ENCODE assay signal across 1 cellular context in genomic region chr5:140966293-140967225, GRCh38.
A peak's percentile ranks its signal among the peaks of the same experiment; 100 is the strongest.
TF ChIP-seq lines count a peak whose summit lies in the region.

PCDHAC2 (plus strand) TSS chr5:140966476; CDS start chr5:140966767, 291 bp downstream.

TF ChIP-seq in WTC11, 78 proteins besides CTCF, POLR2A, EP300 and RAD21 (continued from another document):
- TF ChIP-seq PRDM15 (CRISPR knock-in tag; IDR thresholded peaks at IDR 0.05) (no peak), STAT6 (CRISPR knock-in tag; conservative IDR thresholded peaks at IDR 0.05; ENCODE audit: low read depth) (no peak), TCF7 (CRISPR knock-in tag; IDR thresholded peaks at IDR 0.05; ENCODE audit: low read depth) (no peak), KAT7 (CRISPR knock-in tag; IDR thresholded peaks at IDR 0.05; ENCODE audit: borderline replicate concordance) (peak; percentile 85; the same call in 1 of the 2 replicates), TEAD4 (CRISPR knock-in tag; IDR thresholded peaks at IDR 0.05) (no peak; the same call in 1 of the 2 replicates), MAX (CRISPR knock-in tag; IDR thresholded peaks at IDR 0.05) (peak; percentile 75), ZNF416 (CRISPR knock-in tag; IDR thresholded peaks at IDR 0.05) (no peak), GABPB1 (CRISPR knock-in tag; IDR thresholded peaks at IDR 0.05) (no peak), FOXP4 (CRISPR knock-in tag; IDR thresholded peaks at IDR 0.05) (peak; percentile 38; the same call in 1 of the 2 replicates), AFF4 (CRISPR knock-in tag; IDR thresholded peaks at IDR 0.05; ENCODE audit: borderline replicate concordance) (no peak), ZNF138 (CRISPR knock-in tag; conservative IDR thresholded peaks at IDR 0.05) (no peak), RORB (CRISPR knock-in tag; IDR thresholded peaks at IDR 0.05) (no peak), NFE2L1 (CRISPR knock-in tag; IDR thresholded peaks at IDR 0.05) (no peak), ZNF423 (CRISPR knock-in tag; IDR thresholded peaks at IDR 0.05) (no peak), ATF3 (CRISPR knock-in tag; conservative IDR thresholded peaks at IDR 0.05) (no peak), E2F4 (CRISPR knock-in tag; IDR thresholded peaks at IDR 0.05; ENCODE audit: borderline replicate concordance, low read depth) (0 out of 2 replicates have a peak, but pooled peaks have one; percentile 53), AR (CRISPR knock-in tag; IDR thresholded peaks at IDR 0.05) (no peak), PREB (CRISPR knock-in tag; IDR thresholded peaks at IDR 0.05; ENCODE audit: borderline replicate concordance) (no peak), JAZF1 (CRISPR knock-in tag; IDR thresholded peaks at IDR 0.05) (no peak), CREB1 (CRISPR knock-in tag; IDR thresholded peaks at IDR 0.05) (no peak), IRF1 (CRISPR knock-in tag; IDR thresholded peaks at IDR 0.05) (0 out of 2 replicates have a peak, but pooled peaks have one; percentile 16), JUN (CRISPR knock-in tag; IDR thresholded peaks at IDR 0.05) (no peak), FOXP1 (CRISPR knock-in tag; IDR thresholded peaks at IDR 0.05; ENCODE audit: borderline replicate concordance) (peak; percentile 42), TP53 (CRISPR knock-in tag; IDR thresholded peaks at IDR 0.05) (peak; percentile 17; the same call in 1 of the 2 replicates), FOXK1 (CRISPR knock-in tag; IDR thresholded peaks at IDR 0.05) (peak; percentile 49; the same call in 1 of the 2 replicates), ZNF232 (CRISPR knock-in tag; IDR thresholded peaks at IDR 0.05) (no peak), USF2 (CRISPR knock-in tag; IDR thresholded peaks at IDR 0.05) (no peak), MYBL2 (CRISPR knock-in tag; IDR thresholded peaks at IDR 0.05) (peak; percentile 73), ZNF512 (CRISPR knock-in tag; IDR thresholded peaks at IDR 0.05; ENCODE audit: borderline replicate concordance) (no peak), ERG (CRISPR knock-in tag; IDR thresholded peaks at IDR 0.05) (no peak), FOXJ3 (CRISPR knock-in tag; IDR thresholded peaks at IDR 0.05; ENCODE audit: borderline replicate concordance) (no peak)
